22 cellular contexts compared by ENCODE assay signal in genomic region chr7:50721661-50722259, GRCh38.
A peak's percentile ranks its signal among the peaks of the same experiment; 100 is the strongest.
DNase-seq lines count a peak whose midpoint lies in the region; ATAC-seq, FAIRE-seq and TF ChIP-seq lines count a peak whose summit lies in the region.
"Had no signal": no experiment of that assay in that cellular context is flagged by ENCODE, and none has a peak within 500 bp of the region (broad histone marks: within the 10 kb centered on the region; RNA-seq: fewer than 3 reads in every experiment).

No MANE protein-coding gene starts in this region.

- H3K9ac ChIP-seq in HepG2 (ENCODE audit: insufficient read depth, low read depth, low read length), result no peak overlapping the region
- no peak overlapping the region for H3K9ac ChIP-seq in H1 (replicated peaks in 1 of 4; ENCODE audit: extremely low read depth in 1 of 4, low read depth in 3 of 4, low read length in 3 of 4)
- no peak overlapping the region for H3K9ac ChIP-seq in mesendoderm (ENCODE audit: low read length)

- DNase-seq in right lobe of liver, result no peak
- no peak for DNase-seq in HepG2 (ENCODE audit: low spot score)
- DNase-seq in H1 (ENCODE audit: low read depth in 1 of 2, low spot score in 2 of 2), result no peak
- DNase-seq in mesendoderm, result peak; percentile 31
- no peak for DNase-seq in upper lobe of right lung
- DNase-seq in stimulated activated naive CD4-positive, alpha-beta T cell treated with Interleukin-2 at 50 U/mL for 16 hours (lab: John Stamatoyannopoulos, UW), result no peak
- DNase-seq: activated CD8-positive, alpha-beta T cell treated with anti-CD3 and anti-CD28 coated beads, Interleukin-2, amount 10 ng/mL, durations not matched to agents 7 days and 5 days; CD8-positive, alpha-beta memory T cell; erythroblast; kidney; naive B cell; NCI-H1048; NCI-H2107; stimulated activated CD4-positive, alpha-beta T cell treated with anti-CD3 and anti-CD28 coated beads, Interleukin-1b, Interleukin-23, amount 100 ng/mL, for 48 hours; stimulated activated CD8-positive, alpha-beta memory T cell treated with anti-CD3 and anti-CD28 coated beads, Interleukin-4, amount 100 ng/mL, for 48 hours had no signal

- H3K79me2 ChIP-seq in HepG2 (ENCODE audit: insufficient read depth, low read length), result no peaks in the 10 kb centered on the region
- peaks cover 0 to 82% of the 10 kb centered on the region in 2 experiments; a peak in 3 of 4 replicates for H3K79me2 ChIP-seq in H1 (ENCODE audit: control insufficient read depth in 1 of 2, insufficient read depth in 2 of 2, low read length in 2 of 2)
- H3K79me2 ChIP-seq in mesendoderm (ENCODE audit: control insufficient read depth, insufficient read depth, low read length), result peaks cover 57% of the 10 kb centered on the region

- FAIRE-seq in HepG2 (lab: Jason Lieb, UNC) (no peak), H1 (lab: Jason Lieb, UNC) (no peak)
- FAIRE-seq: colon, GM12878, kidney had no signal

- TF ChIP-seq CTCF in right lobe of liver (IDR thresholded peaks at IDR 0.05) (no peak), HepG2 (CRISPR knock-in tag; IDR thresholded peaks at IDR 0.05) (no peak), H1 (IDR thresholded peaks at IDR 0.05; ENCODE audit: control extremely low read depth in 1 of 3, insufficient read depth in 1 of 3, low read depth in 1 of 3, low read length in 3 of 3) (no peak), upper lobe of right lung (IDR thresholded peaks at IDR 0.05) (no peak)

- H3K4me3 ChIP-seq in right lobe of liver (no peak overlapping the region), HepG2 (replicated peaks in 1 of 3; ENCODE audit: insufficient read depth in 1 of 3, low read depth in 2 of 3, low read length in 3 of 3) (no peak overlapping the region), H1 (ENCODE audit: extremely low read depth in 1 of 4, insufficient read depth in 2 of 4, low read depth in 3 of 4, low read length in 4 of 4) (no peak overlapping the region), mesendoderm (ENCODE audit: low read length) (no peak overlapping the region), upper lobe of right lung (no peak overlapping the region)
- H3K4me3 ChIP-seq: adrenal gland, GM12878, Peyer's patch had no signal

- H3K36me3 ChIP-seq in right lobe of liver (no peaks in the 10 kb centered on the region), HepG2 (replicated peaks in 1 of 2; ENCODE audit: control insufficient read depth in 1 of 2, insufficient read depth in 2 of 2, low read length in 2 of 2) (no peaks in the 10 kb centered on the region), H1 (ENCODE audit: control insufficient read depth in 2 of 4, insufficient read depth in 4 of 4, low read length in 3 of 4) (peaks cover 0 to 3% (median 0%) of the 10 kb centered on the region in 4 experiments; a peak in 1 of 8 replicates), mesendoderm (ENCODE audit: control insufficient read depth, insufficient read depth, low read length) (peaks cover 1% of the 10 kb centered on the region), upper lobe of right lung (no peaks in the 10 kb centered on the region)
- H3K36me3 ChIP-seq: adrenal gland had no signal

- H3K14ac ChIP-seq in H1 (ENCODE audit: insufficient read length), result no peak overlapping the region

- H3K27ac ChIP-seq in right lobe of liver, result no peak overlapping the region
- no peak overlapping the region for H3K27ac ChIP-seq in HepG2 (ENCODE audit: extremely low read length, insufficient read depth, low read length)
- no peak overlapping the region for H3K27ac ChIP-seq in H1 (ENCODE audit: low read depth, low read length)
- H3K27ac ChIP-seq in mesendoderm (ENCODE audit: low read depth, low read length), result no peak overlapping the region
- H3K27ac ChIP-seq in upper lobe of right lung, result no peak overlapping the region
- H3K27ac ChIP-seq: Peyer's patch had no signal

- H2AFZ ChIP-seq in HepG2 (ENCODE audit: low read length) (no peak overlapping the region), H1 (ENCODE audit: low read length) (no peak overlapping the region)

- no peaks in the 10 kb centered on the region for H4K20me1 ChIP-seq in HepG2 (ENCODE audit: insufficient read depth, low read length)
- H4K20me1 ChIP-seq in H1 (replicated peaks in 1 of 2; ENCODE audit: control insufficient read depth in 1 of 2, insufficient read depth in 2 of 2, low read length in 2 of 2), result peaks cover 0 to 9% of the 10 kb centered on the region in 2 experiments

- H3K27me3 ChIP-seq in right lobe of liver, result no peaks in the 10 kb centered on the region
- no peaks in the 10 kb centered on the region for H3K27me3 ChIP-seq in HepG2 (ENCODE audit: control insufficient read depth in 1 of 2, insufficient read depth in 2 of 2, low read length in 2 of 2)
- H3K27me3 ChIP-seq in H1 (replicated peaks in 1 of 4; ENCODE audit: control insufficient read depth in 3 of 4, extremely low read depth in 1 of 4, insufficient read depth in 3 of 4, low read length in 3 of 4), result no peaks in the 10 kb centered on the region
- H3K27me3 ChIP-seq in mesendoderm (ENCODE audit: insufficient read depth, low read length, poor library complexity), result no peaks in the 10 kb centered on the region
- H3K27me3 ChIP-seq in upper lobe of right lung, result no peaks in the 10 kb centered on the region
- H3K27me3 ChIP-seq: adrenal gland, Peyer's patch had no signal

- H2BK15ac ChIP-seq in H1 (ENCODE audit: low read length), result no peak overlapping the region
- no peak overlapping the region for H2BK15ac ChIP-seq in mesendoderm (replicated peaks; ENCODE audit: low read depth)

- H4K8ac ChIP-seq in H1 (ENCODE audit: extremely low read depth, insufficient read depth, low read length) (no peak overlapping the region), mesendoderm (ENCODE audit: low read depth, low read length) (no peak overlapping the region)

- peak overlapping the region; percentile 29; the same call in 1 of the 2 replicates for H2BK5ac ChIP-seq in H1 (ENCODE audit: low read depth, low read length)
- H2BK5ac ChIP-seq in mesendoderm (ENCODE audit: low read length), result no peak overlapping the region

- WGBS in right lobe of liver (ENCODE audit: insufficient coverage, low coverage, low lambda C conversion rate, missing lambda C conversion rate), result 80% methylated on average over 5 of the region's 10 CpGs
- WGBS in HepG2 (ENCODE audit: low lambda C conversion rate), result 79% methylated on average over 9 of the region's 10 CpGs
- WGBS in H1 (ENCODE audit: extremely low coverage in 1 of 2, insufficient coverage in 1 of 2, insufficient read length in 1 of 2, insufficient replicate concordance in 2 of 2, low coverage in 1 of 2, low lambda C conversion rate in 2 of 2, missing lambda C conversion rate in 1 of 2), 2 experiments, result 87% methylated on average over 10 of the region's 10 CpGs; no CpG with 5 or more reads in 1 of the 2 experiments
- WGBS in mesendoderm (ENCODE audit: extremely low coverage, insufficient coverage, low lambda C conversion rate), result no CpG with 5 or more reads among the region's 10 CpGs

- H2BK120ac ChIP-seq in H1 (replicated peaks; ENCODE audit: low read depth, low read length) (no peak overlapping the region), mesendoderm (ENCODE audit: low read depth, low read length) (no peak overlapping the region)

- no peak overlapping the region for H3K23ac ChIP-seq in H1 (ENCODE audit: insufficient read length)
- no peak overlapping the region for H3K23ac ChIP-seq in mesendoderm (ENCODE audit: low read length)

- H4K91ac ChIP-seq in H1 (replicated peaks; ENCODE audit: insufficient read length, low read length), result no peak overlapping the region

- ATAC-seq in right lobe of liver (peak; percentile 13 to 37 (median 20)), HepG2 (no peak), upper lobe of right lung (peak; percentile 59), HG03457 (IDR thresholded peaks at IDR 0.05; ENCODE audit: unreplicated experiment) (no peak), HG03139 (IDR thresholded peaks at IDR 0.05; ENCODE audit: unreplicated experiment) (no peak)
- ATAC-seq: activated CD8-positive, alpha-beta T cell treated with anti-CD3 and anti-CD28 coated beads, Interleukin-2, amount 10 ng/mL, durations not matched to agents 7 days and 5 days; activated T-helper 17 cell treated with anti-CD3 and anti-CD28 coated beads, Interleukin-2, amount 50 U/mL, for 72 hours; GM12878 had no signal

- H3K56ac ChIP-seq in H1 (replicated peaks; ENCODE audit: insufficient read length, low read depth, low read length), result no peak overlapping the region
- H3K56ac ChIP-seq in mesendoderm (ENCODE audit: low read length), result no peak overlapping the region

- H3K79me1 ChIP-seq in H1 (ENCODE audit: low read depth, low read length) (peaks cover 37% of the 10 kb centered on the region), mesendoderm (ENCODE audit: low read length) (peaks cover 51% of the 10 kb centered on the region)

- TF ChIP-seq POLR2A in right lobe of liver (IDR thresholded peaks at IDR 0.05) (no peak), HepG2 (IDR thresholded peaks at IDR 0.05; ENCODE audit: insufficient read depth in 1 of 2, low read depth in 2 of 2, low read length in 2 of 2) (no peak), H1 (IDR thresholded peaks at IDR 0.05; ENCODE audit: control extremely low read depth in 1 of 2, low read depth in 2 of 2, low read length in 2 of 2) (no peak)

- no peak overlapping the region for H2BK12ac ChIP-seq in H1 (ENCODE audit: low read depth, low read length)

- H3K9me3 ChIP-seq in right lobe of liver, result no peaks in the 10 kb centered on the region
- no peaks in the 10 kb centered on the region for H3K9me3 ChIP-seq in HepG2 (ENCODE audit: low read length)
- no peaks in the 10 kb centered on the region for H3K9me3 ChIP-seq in H1 (ENCODE audit: insufficient read depth in 2 of 2, low read depth in 1 of 2, low read length in 1 of 2)
- no peaks in the 10 kb centered on the region for H3K9me3 ChIP-seq in upper lobe of right lung
- H3K9me3 ChIP-seq: adrenal gland, Peyer's patch had no signal

- POLR2A ChIA-PET in HepG2 (lab: Yijun Ruan, JAX) (no interaction called here), H1 (lab: Charles Lee; ENCODE audit: partially characterized antibody) (interaction anchor here (1.1 kb wide), 1 partner anchor 10 kb away, joined by 3 read pairs; no protein-coding TSS in a partner anchor)

- TF ChIP-seq EP300 in HepG2 (IDR thresholded peaks at IDR 0.05; ENCODE audit: low read depth in 2 of 2, low read length in 2 of 2), result no peak
- no peak for TF ChIP-seq EP300 in HepG2 (CRISPR knock-in tag; IDR thresholded peaks at IDR 0.05; ENCODE audit: borderline replicate concordance)
- no peak for TF ChIP-seq EP300 in H1 (IDR thresholded peaks at IDR 0.05; ENCODE audit: borderline replicate concordance in 1 of 2, low read depth in 2 of 2, low read length in 2 of 2)

- H3K23me2 ChIP-seq in H1 (ENCODE audit: low read depth, low read length), result no peaks in the 10 kb centered on the region

- no peak overlapping the region for H3K4me2 ChIP-seq in HepG2 (ENCODE audit: low read depth, low read length)
- no peak overlapping the region for H3K4me2 ChIP-seq in H1 (ENCODE audit: insufficient read depth in 1 of 2, low read depth in 2 of 2, low read length in 2 of 2)
- no peak overlapping the region for H3K4me2 ChIP-seq in mesendoderm (ENCODE audit: low read length)

- H2BK20ac ChIP-seq in H1 (ENCODE audit: low read length), result no peak overlapping the region

- in situ Hi-C loops in HepG2 (cut with HindIII; ENCODE audit: extremely low pct_ligation_motif_present, low pct_unique_long_range_greater_than_20kb), result no loop called here

- no TSS peak for BruUV-seq in HepG2 (replicated peaks; lab: Mats Ljungman, UMichigan)

- H4K5ac ChIP-seq in H1 (ENCODE audit: insufficient read length, low read depth, low read length) (no peak overlapping the region), mesendoderm (ENCODE audit: low read length) (no peak overlapping the region)

- H3K4me1 ChIP-seq in right lobe of liver (peaks cover 0 to 38% (median 14%) of the 10 kb centered on the region in 4 donors), HepG2 (ENCODE audit: insufficient read depth, low read length) (peaks cover 29% of the 10 kb centered on the region), H1 (replicated peaks in 1 of 4; ENCODE audit: control insufficient read depth in 3 of 4, insufficient read depth in 4 of 4, low read length in 3 of 4) (peaks cover 2 to 3% (median 2%) of the 10 kb centered on the region in 4 experiments; a peak in 3 of 7 replicates), mesendoderm (ENCODE audit: control insufficient read depth, low read depth, low read length) (no peaks in the 10 kb centered on the region), upper lobe of right lung (peaks cover 50% of the 10 kb centered on the region)

- H3K4ac ChIP-seq in H1 (replicated peaks; ENCODE audit: insufficient read length, low read depth, low read length) (no peak overlapping the region), mesendoderm (ENCODE audit: low read depth, low read length) (no peak overlapping the region)

- CTCF ChIA-PET in HepG2 (lab: Yijun Ruan, JAX; ENCODE audit: low intra/inter-chr PET ratio, low total read pairs) (no interaction called here), H1 (lab: Charles Lee; ENCODE audit: partially characterized antibody) (interaction anchor here (0.7 to 1.4 kb wide), 3 partner anchors 8 to 286 kb away, joined by 3 to 5 read pairs (median 3); no protein-coding TSS in a partner anchor)

- intact Hi-C loops in right lobe of liver (cut with DNase I), result no loop called here
- intact Hi-C loops in HepG2 (cut with micrococcal nuclease; ENCODE audit: unreplicated experiment), result no loop called here
- intact Hi-C loops in upper lobe of right lung (cut with DNase I), result no loop called here

- no peak for TF ChIP-seq RAD21 in HepG2 (CRISPR knock-in tag; IDR thresholded peaks at IDR 0.05)
- no peak for TF ChIP-seq RAD21 in H1 (IDR thresholded peaks at IDR 0.05 in 1 of 2, conservative IDR thresholded peaks at IDR 0.05 in 1 of 2; ENCODE audit: low read depth in 2 of 2, low read length in 2 of 2)

- H3K18ac ChIP-seq in H1 (ENCODE audit: extremely low read depth, low read length) (no peak overlapping the region), mesendoderm (ENCODE audit: low read length) (no peak overlapping the region)

- no peak overlapping the region; the same call in 1 of the 2 replicates for H2AK5ac ChIP-seq in H1 (ENCODE audit: low read depth, low read length)
- H2AK5ac ChIP-seq in mesendoderm (ENCODE audit: low read length), result no peak overlapping the region

Comparison
In these comparisons a context has a peak if more than half of its experiments do, and no peak if none do; other contexts are left out.
1. ATAC-seq: peak in right lobe of liver (4 of 4) and upper lobe of right lung (single experiment); none in HepG2 (single experiment), HG03457 (single experiment) and HG03139 (single experiment).